ENCODE assay signal across 30 cellular contexts in the genomic region with DNA sequence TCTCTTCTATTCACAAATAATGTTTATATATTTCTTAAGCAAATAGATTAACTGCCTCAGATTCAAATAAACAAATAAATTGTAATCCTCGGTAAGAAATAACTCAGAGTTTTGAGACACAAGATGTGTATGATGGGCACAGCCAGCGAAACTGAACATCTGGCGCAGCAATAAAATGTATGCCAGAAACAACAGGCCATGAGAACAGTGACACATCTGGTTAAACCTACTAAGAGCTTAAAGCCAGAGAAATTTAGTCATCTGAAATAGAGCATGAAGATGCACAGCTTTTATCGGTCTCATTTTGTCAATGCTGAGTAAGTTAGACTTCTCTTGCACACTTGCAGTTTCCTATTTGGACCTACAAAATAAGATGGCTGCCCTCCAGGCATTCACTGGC.
"Had no signal": no experiment of that assay in that cellular context is flagged by ENCODE, and none has a peak within 500 bp of the region (broad histone marks: within the 10 kb centered on the region; RNA-seq: fewer than 3 reads in every experiment).

No MANE protein-coding gene starts in this region.

- H3K4me3 ChIP-seq: left lung, lower lobe of right lung, pancreas, prostate gland, skin epidermis, stomach, testis, thyroid gland, transverse colon, upper lobe of left lung, vagina had no signal

- H3K36me3 ChIP-seq: left lung, lower lobe of right lung, pancreas, prostate gland, stomach, thyroid gland, transverse colon, upper lobe of left lung, vagina had no signal

- H3K4me1 Mint-ChIP-seq: immature natural killer cell; naive thymus-derived CD8-positive, alpha-beta T cell; nephron; stimulated activated naive B cell treated with anti-CD40 and anti-IgM and Interleukin-4, amounts not matched to agents 10 μg/mL and 1 μg/mL and 100 μg/mL, for 72 hours had no signal

- H3K4me3 Mint-ChIP-seq: immature natural killer cell; naive thymus-derived CD8-positive, alpha-beta T cell; nephron; stimulated activated naive B cell treated with anti-CD40 and anti-IgM and Interleukin-4, amounts not matched to agents 10 μg/mL and 1 μg/mL and 100 μg/mL, for 72 hours had no signal

- H3K9me3 ChIP-seq: left lung, lower lobe of right lung, pancreas, prostate gland, stomach, testis, thyroid gland, transverse colon, upper lobe of left lung, vagina had no signal

- H3K27me3 Mint-ChIP-seq: naive thymus-derived CD8-positive, alpha-beta T cell; stimulated activated naive B cell treated with anti-CD40 and anti-IgM and Interleukin-4, amounts not matched to agents 10 μg/mL and 1 μg/mL and 100 μg/mL, for 72 hours had no signal

- H3K27me3 ChIP-seq: left lung, pancreas, stomach, testis, thyroid gland, transverse colon, upper lobe of left lung, vagina had no signal

- H3K4me1 ChIP-seq: left lung, lower lobe of right lung, pancreas, prostate gland, stomach, testis, thyroid gland, transverse colon, upper lobe of left lung, vagina had no signal

- H3K9me3 Mint-ChIP-seq: nephron; stimulated activated naive B cell treated with anti-CD40 and anti-IgM and Interleukin-4, amounts not matched to agents 10 μg/mL and 1 μg/mL and 100 μg/mL, for 72 hours had no signal

- ATAC-seq: left colon; left lung; lower lobe of right lung; naive thymus-derived CD8-positive, alpha-beta T cell; pancreas; right cardiac atrium; sciatic nerve; stimulated activated naive B cell treated with anti-CD40 and anti-IgM and Interleukin-4, amounts not matched to agents 10 μg/mL and 1 μg/mL and 100 μg/mL, for 72 hours; stimulated activated naive CD8-positive, alpha-beta T cell treated with anti-CD3 and anti-CD28 coated beads, Interleukin-15, Interleukin-2, amounts not matched to agents 100 U/mL and 50 U/mL, for 24 hours had no signal

- H3K27ac Mint-ChIP-seq: immature natural killer cell; naive thymus-derived CD8-positive, alpha-beta T cell; nephron; stimulated activated naive B cell treated with anti-CD40 and anti-IgM and Interleukin-4, amounts not matched to agents 10 μg/mL and 1 μg/mL and 100 μg/mL, for 72 hours had no signal

- H3K36me3 Mint-ChIP-seq: immature natural killer cell; naive thymus-derived CD8-positive, alpha-beta T cell; stimulated activated naive B cell treated with anti-CD40 and anti-IgM and Interleukin-4, amounts not matched to agents 10 μg/mL and 1 μg/mL and 100 μg/mL, for 72 hours had no signal

- DNase-seq: hypothalamus; immature natural killer cell; kidney; left colon; left lung; lower lobe of right lung; mammary epithelial cell; mesenchymal stem cell; naive thymus-derived CD8-positive, alpha-beta T cell; nucleus accumbens; pancreas; posterior cingulate gyrus; retina; right cardiac atrium; stimulated activated CD4-positive, alpha-beta T cell treated with anti-CD3 and anti-CD28 coated beads, Interleukin-12 subunit alpha, Interleukin-12 subunit beta, amount 100 ng/mL, for 4 hours; stimulated activated CD4-positive, alpha-beta T cell treated with anti-CD3 and anti-CD28 coated beads, Interleukin-15, amount 100 ng/mL, for 24 hours; stimulated activated CD4-positive, alpha-beta T cell treated with anti-CD3 and anti-CD28 coated beads, Interleukin-2, amount 100 ng/mL, for 24 hours; stimulated activated CD4-positive, alpha-beta T cell treated with anti-CD3 and anti-CD28 coated beads, Interleukin-4, amount 100 ng/mL, for 1 hour; stimulated activated naive B cell treated with anti-CD40 and anti-IgM and Interleukin-4, amounts not matched to agents 10 μg/mL and 1 μg/mL and 100 μg/mL, for 72 hours; stimulated activated naive CD8-positive, alpha-beta T cell treated with anti-CD3 and anti-CD28 coated beads, Interleukin-15, Interleukin-2, amounts not matched to agents 100 U/mL and 50 U/mL, for 24 hours; stomach; testis; thyroid gland; transverse colon; upper lobe of left lung had no signal

- H3K27ac ChIP-seq: left lung, lower lobe of right lung, pancreas, prostate gland, skin epidermis, stomach, testis, thyroid gland, transverse colon, upper lobe of left lung, vagina had no signal
